20 cellular contexts compared by ENCODE assay signal in genomic region chr17:18031955-18032354, GRCh38. TPM values are rescaled to one million over a fixed set of nuclear protein-coding genes. Genes with fewer than 3 reads are reported as not detected.
DNase-seq lines count a peak whose midpoint lies in the region; ATAC-seq, FAIRE-seq and TF ChIP-seq lines count a peak whose summit lies in the region.
"Had no signal": no experiment of that assay in that cellular context is flagged by ENCODE, and none has a peak within 500 bp of the region (broad histone marks: within the 10 kb centered on the region; RNA-seq: fewer than 3 reads in every experiment).

No MANE protein-coding gene starts in this region.

- FAIRE-seq in HepG2 (lab: Jason Lieb, UNC) = no peak

- TF ChIP-seq CTCF in right lobe of liver (IDR thresholded peaks at IDR 0.05) (no peak), HepG2 (CRISPR knock-in tag; IDR thresholded peaks at IDR 0.05) (no peak), choroid plexus epithelial cell (conservative IDR thresholded peaks at IDR 0.05; ENCODE audit: low read depth, low read length) (no peak), left lung (IDR thresholded peaks at IDR 0.05) (no peak)

- H3K4me1 ChIP-seq in right lobe of liver = peaks cover 0 to 6% (median 3%) of the 10 kb centered on the region in 4 donors
- H3K4me1 ChIP-seq in HepG2 (ENCODE audit: insufficient read depth, low read length) = peaks cover 20% of the 10 kb centered on the region
- peaks cover 4 to 42% of the 10 kb centered on the region in 2 donors for H3K4me1 ChIP-seq in left lung
- H3K4me1 ChIP-seq: adrenal gland, SJSA1, uterus had no signal

- no peak overlapping the region for H3K4me2 ChIP-seq in HepG2 (ENCODE audit: low read depth, low read length)
- H3K4me2 ChIP-seq: hepatocyte had no signal

- no peaks in the 10 kb centered on the region for H3K27me3 ChIP-seq in right lobe of liver
- H3K27me3 ChIP-seq in HepG2 (ENCODE audit: control insufficient read depth in 1 of 2, insufficient read depth in 2 of 2, low read length in 2 of 2) = no peaks in the 10 kb centered on the region
- no peaks in the 10 kb centered on the region for H3K27me3 ChIP-seq in left lung
- no peaks in the 10 kb centered on the region for H3K27me3 ChIP-seq in H7 (ENCODE audit: control insufficient read depth, insufficient read depth, low read length)
- H3K27me3 ChIP-seq: adrenal gland, hepatocyte, SJSA1, uterus had no signal

- CTCF ChIA-PET in HepG2 (lab: Yijun Ruan, JAX; ENCODE audit: low intra/inter-chr PET ratio, low total read pairs) = interaction anchor here (2.1 kb wide), 1 partner anchor 141 kb away, joined by 13 read pairs; no protein-coding TSS in a partner anchor

- no TSS peak for BruUV-seq in HepG2 (replicated peaks; lab: Mats Ljungman, UMichigan)

- in situ Hi-C loops in HepG2 (cut with HindIII; ENCODE audit: extremely low pct_ligation_motif_present, low pct_unique_long_range_greater_than_20kb) = loop anchor here (10.0 kb wide), 1 partner anchor 137 kb away; no protein-coding TSS in a partner anchor

- no peak overlapping the region for H3K9ac ChIP-seq in HepG2 (ENCODE audit: insufficient read depth, low read depth, low read length)
- H3K9ac ChIP-seq: parathyroid adenoma had no signal

- TF ChIP-seq EP300 in HepG2 (IDR thresholded peaks at IDR 0.05; ENCODE audit: low read depth in 2 of 2, low read length in 2 of 2) (no peak), HepG2 (CRISPR knock-in tag; IDR thresholded peaks at IDR 0.05; ENCODE audit: borderline replicate concordance) (no peak)

- TF ChIP-seq RAD21 in HepG2 (CRISPR knock-in tag; IDR thresholded peaks at IDR 0.05) = no peak

- H3K27ac ChIP-seq in right lobe of liver (no peak overlapping the region), HepG2 (ENCODE audit: extremely low read length, insufficient read depth, low read length) (no peak overlapping the region), left lung (peak overlapping the region in 1 of 2 donors; percentile 50)
- H3K27ac ChIP-seq: hepatocyte, parathyroid adenoma, SJSA1, uterus, VCaP had no signal

- WGBS in right lobe of liver (ENCODE audit: insufficient coverage, low coverage, low lambda C conversion rate, missing lambda C conversion rate) = 48% methylated on average over 2 of the region's 2 CpGs
- WGBS in HepG2 (ENCODE audit: low lambda C conversion rate) = 95% methylated on average over 2 of the region's 2 CpGs

- ATAC-seq in right lobe of liver = peak; percentile 23 to 70 (median 42)
- ATAC-seq in HepG2 = no peak
- ATAC-seq in left lung = peak; percentile 29
- ATAC-seq: stimulated activated effector memory CD8-positive, alpha-beta T cell treated with anti-CD3 and anti-CD28 coated beads, Interleukin-12 subunit alpha, Interleukin-12 subunit beta, amount 100 ng/mL, for 72 hours had no signal

- TF ChIP-seq POLR2A in right lobe of liver (IDR thresholded peaks at IDR 0.05) (no peak), HepG2 (IDR thresholded peaks at IDR 0.05; ENCODE audit: insufficient read depth in 1 of 2, low read depth in 2 of 2, low read length in 2 of 2) (no peak)

- POLR2A ChIA-PET in HepG2 (lab: Yijun Ruan, JAX) = no interaction called here

- no peaks in the 10 kb centered on the region; the same call in 1 of the 2 replicates for H4K20me1 ChIP-seq in HepG2 (ENCODE audit: insufficient read depth, low read length)

- H3K79me2 ChIP-seq in HepG2 (ENCODE audit: insufficient read depth, low read length) = peaks cover 4% of the 10 kb centered on the region

- no peaks in the 10 kb centered on the region for H3K36me3 ChIP-seq in right lobe of liver
- H3K36me3 ChIP-seq in HepG2 (replicated peaks in 1 of 2; ENCODE audit: control insufficient read depth in 1 of 2, insufficient read depth in 2 of 2, low read length in 2 of 2) = peaks cover 4 to 11% of the 10 kb centered on the region in 2 experiments; a peak in 2 of 5 replicates
- H3K36me3 ChIP-seq in left lung = peaks cover 0 to 11% of the 10 kb centered on the region in 2 donors
- H3K36me3 ChIP-seq in H7 (replicated peaks; ENCODE audit: control insufficient read depth, insufficient read depth, low read length) = no peaks in the 10 kb centered on the region
- H3K36me3 ChIP-seq: adrenal gland, SJSA1, uterus had no signal

- H3K4me3 ChIP-seq in right lobe of liver (no peak overlapping the region), HepG2 (replicated peaks in 1 of 3; ENCODE audit: insufficient read depth in 1 of 3, low read depth in 2 of 3, low read length in 3 of 3) (no peak overlapping the region), choroid plexus epithelial cell (ENCODE audit: low read depth, low read length) (no peak overlapping the region), left lung (no peak overlapping the region), H7 (ENCODE audit: insufficient read depth, low read depth, low read length) (no peak overlapping the region)
- H3K4me3 ChIP-seq: adrenal gland, hepatocyte, lung, SJSA1, uterus had no signal

- H2AFZ ChIP-seq in HepG2 (ENCODE audit: low read length) = no peak overlapping the region
- H2AFZ ChIP-seq: hepatocyte, parathyroid adenoma had no signal

- DNase-seq in right lobe of liver (no peak), HepG2 (ENCODE audit: low spot score) (no peak), choroid plexus epithelial cell (ENCODE audit: low read depth) (peak; percentile 39), left lung (no peak), HUDEP-2 (lab: John Stamatoyannopoulos, UW; ENCODE audit: unreplicated experiment in 76 of 76) (no peak), H7 (no peak), NCI-H524 treated with DMSO at 0.1 percent for 48 hours (lab: John Stamatoyannopoulos, UW) (no peak)
- DNase-seq in activated T-cell treated with anti-CD3 and anti-CD28 coated beads, Interleukin-2, amount 50 U/mL, for 48 hours = no peak
- DNase-seq: KBM-7; NCI-H1930; NCI-H82; stimulated activated CD4-positive, alpha-beta T cell treated with anti-CD3 and anti-CD28 coated beads, Interleukin-2, amount 100 ng/mL, for 48 hours; uterus had no signal

- intact Hi-C loops in right lobe of liver (cut with DNase I) = no loop called here
- intact Hi-C loops in HepG2 (cut with micrococcal nuclease; ENCODE audit: unreplicated experiment) = loop anchor here (2.0 to 5.0 kb wide), 2 partner anchors 111 to 140 kb away; no protein-coding TSS in a partner anchor
- intact Hi-C loops in left lung (cut with DNase I) = loop anchor here in 1 of 2 donors (10.0 kb wide), 1 partner anchor 147 kb away; no protein-coding TSS in a partner anchor

- H3K9me3 ChIP-seq in right lobe of liver (no peaks in the 10 kb centered on the region), HepG2 (ENCODE audit: low read length) (no peaks in the 10 kb centered on the region), left lung (no peaks in the 10 kb centered on the region)
- H3K9me3 ChIP-seq: adrenal gland, SJSA1, uterus had no signal

RNA-seq across cellular contexts. Expression of gene ATPAF2, which starts 7.0 kb away (rescaled TPM):
- total RNA-seq in right lobe of liver = 10 to 100 TPM; 17.2 to 21.0 (median 19.2) TPM
- 14.2 and 15.0 TPM in 2 replicates for total RNA-seq in HepG2 (2016; rRNA removed; fragmentation: Illumina TruSeq; extraction: Trizol)
- total RNA-seq in HepG2 (2016; cell fraction: cytosol; rRNA removed; fragmentation: Illumina TruSeq; extraction: Trizol; ENCODE audit: low read depth) = 8.8 and 12.0 TPM in 2 replicates
- 14.9 and 18.9 TPM in 2 replicates for total RNA-seq in HepG2 (2016; cell fraction: insoluble cytoplasmic fraction; rRNA removed; fragmentation: Illumina TruSeq; extraction: Trizol)
- total RNA-seq in HepG2 (2016; cell fraction: membrane; rRNA removed; fragmentation: Illumina TruSeq; extraction: Trizol) = 9.7 and 14.4 TPM in 2 replicates
- total RNA-seq in HepG2 (2016; cell fraction: nucleus; rRNA removed; fragmentation: Illumina TruSeq; extraction: Trizol) = 12.8 and 14.7 TPM in 2 replicates
- 16.0 and 16.5 TPM in 2 replicates for polyA plus RNA-seq in HepG2 (2011; rRNA removed)
- polyA plus RNA-seq in HepG2 (2011; cell fraction: cytosol; rRNA removed) = 8.0 and 9.7 TPM in 2 replicates
- polyA plus RNA-seq in HepG2 (2011; cell fraction: nucleus; rRNA removed) = 46.6 and 61.0 TPM in 2 replicates
- 10.3 and 10.4 TPM in 2 replicates for polyA plus RNA-seq in HepG2 (2012)
- polyA plus RNA-seq in HepG2 (2016; cell fraction: cytosol; fragmentation: Illumina TruSeq; extraction: Trizol; ENCODE audit: low read depth) = 8.0 and 11.6 TPM in 2 replicates
- 19.2 and 26.7 TPM in 2 replicates for polyA plus RNA-seq in HepG2 (2016; cell fraction: insoluble cytoplasmic fraction; fragmentation: Illumina TruSeq; extraction: Trizol; ENCODE audit: low read depth)
- polyA plus RNA-seq in HepG2 (2016; cell fraction: membrane; fragmentation: Illumina TruSeq; extraction: Trizol; ENCODE audit: low read depth) = 11.3 and 19.5 TPM in 2 replicates
- polyA plus RNA-seq in HepG2 (2016; cell fraction: nucleus; fragmentation: Illumina TruSeq; extraction: Trizol; ENCODE audit: insufficient read depth, low read depth) = 37.0 and 37.2 TPM in 2 replicates
- polyA minus RNA-seq in HepG2 (2011; rRNA and poly(A)+ RNA removed; ENCODE audit: low replicate concordance) = 18.0 and 28.2 TPM in 2 replicates
- 7.1 and 8.4 TPM in 2 replicates for polyA minus RNA-seq in HepG2 (2011; cell fraction: cytosol; rRNA and poly(A)+ RNA removed)
- 23.1 and 28.8 TPM in 2 replicates for polyA minus RNA-seq in HepG2 (2011; cell fraction: nucleus; rRNA and poly(A)+ RNA removed)
- 10 to 100 TPM; 36.8 to 38.2 TPM for total RNA-seq in left lung
- 17.9 and 22.4 TPM in 2 replicates for total RNA-seq in H7 (2014; rRNA removed; shearing (Covaris generic))

RNA-seq across cellular contexts. Expression of gene GID4, which starts 7.3 kb away (rescaled TPM):
- 1 to 10 TPM; 4.8 to 6.1 (median 5.3) TPM for total RNA-seq in right lobe of liver
- 4.3 and 5.5 TPM in 2 replicates for total RNA-seq in HepG2 (2016; rRNA removed; fragmentation: Illumina TruSeq; extraction: Trizol)
- total RNA-seq in HepG2 (2016; cell fraction: cytosol; rRNA removed; fragmentation: Illumina TruSeq; extraction: Trizol; ENCODE audit: low read depth) = 2.5 and 4.3 TPM in 2 replicates
- total RNA-seq in HepG2 (2016; cell fraction: insoluble cytoplasmic fraction; rRNA removed; fragmentation: Illumina TruSeq; extraction: Trizol) = 4.4 and 4.8 TPM in 2 replicates
- 6.5 and 7.9 TPM in 2 replicates for total RNA-seq in HepG2 (2016; cell fraction: membrane; rRNA removed; fragmentation: Illumina TruSeq; extraction: Trizol)
- 2.7 and 3.1 TPM in 2 replicates for total RNA-seq in HepG2 (2016; cell fraction: nucleus; rRNA removed; fragmentation: Illumina TruSeq; extraction: Trizol)
- polyA plus RNA-seq in HepG2 (2011; rRNA removed) = 4.7 and 6.1 TPM in 2 replicates
- polyA plus RNA-seq in HepG2 (2011; cell fraction: cytosol; rRNA removed) = 2.8 and 3.4 TPM in 2 replicates
- 4.1 and 4.6 TPM in 2 replicates for polyA plus RNA-seq in HepG2 (2011; cell fraction: nucleus; rRNA removed)
- polyA plus RNA-seq in HepG2 (2012) = 8.4 and 8.9 TPM in 2 replicates
- polyA plus RNA-seq in HepG2 (2016; cell fraction: cytosol; fragmentation: Illumina TruSeq; extraction: Trizol; ENCODE audit: low read depth) = 7.0 and 8.5 TPM in 2 replicates
- polyA plus RNA-seq in HepG2 (2016; cell fraction: insoluble cytoplasmic fraction; fragmentation: Illumina TruSeq; extraction: Trizol; ENCODE audit: low read depth) = 5.8 and 6.7 TPM in 2 replicates
- polyA plus RNA-seq in HepG2 (2016; cell fraction: membrane; fragmentation: Illumina TruSeq; extraction: Trizol; ENCODE audit: low read depth) = 7.0 and 8.2 TPM in 2 replicates
- 4.4 and 6.0 TPM in 2 replicates for polyA plus RNA-seq in HepG2 (2016; cell fraction: nucleus; fragmentation: Illumina TruSeq; extraction: Trizol; ENCODE audit: insufficient read depth, low read depth)
- 8.2 and 20.5 TPM in 2 replicates for polyA minus RNA-seq in HepG2 (2011; rRNA and poly(A)+ RNA removed; ENCODE audit: low replicate concordance)
- 3.7 and 4.2 TPM in 2 replicates for polyA minus RNA-seq in HepG2 (2011; cell fraction: cytosol; rRNA and poly(A)+ RNA removed)
- polyA minus RNA-seq in HepG2 (2011; cell fraction: nucleus; rRNA and poly(A)+ RNA removed) = 6.4 and 10.4 TPM in 2 replicates
- 1 to 10 TPM; 7.9 to 8.8 TPM for total RNA-seq in left lung
- 11.1 and 12.9 TPM in 2 replicates for total RNA-seq in H7 (2014; rRNA removed; shearing (Covaris generic))

RNA-seq across cellular contexts. Expression of gene DRG2, which starts 55.8 kb away (rescaled TPM):
- total RNA-seq in right lobe of liver (10 to 100 TPM; 10.4 to 28.8 (median 17.3) TPM), HepG2 (2016; rRNA removed; fragmentation: Illumina TruSeq; extraction: Trizol) (23.0 and 26.6 TPM in 2 replicates), left lung (10 to 100 TPM; 30.1 to 32.9 TPM)
- total RNA-seq in HepG2 (2016; cell fraction: cytosol; rRNA removed; fragmentation: Illumina TruSeq; extraction: Trizol; ENCODE audit: low read depth) = 34.5 and 35.0 TPM in 2 replicates
- total RNA-seq in HepG2 (2016; cell fraction: insoluble cytoplasmic fraction; rRNA removed; fragmentation: Illumina TruSeq; extraction: Trizol) = 19.6 and 31.0 TPM in 2 replicates
- 18.9 and 21.9 TPM in 2 replicates for total RNA-seq in HepG2 (2016; cell fraction: membrane; rRNA removed; fragmentation: Illumina TruSeq; extraction: Trizol)
- total RNA-seq in HepG2 (2016; cell fraction: nucleus; rRNA removed; fragmentation: Illumina TruSeq; extraction: Trizol) = 27.8 and 29.3 TPM in 2 replicates
- polyA plus RNA-seq in HepG2 (2011; rRNA removed) = 20.1 and 24.9 TPM in 2 replicates
- 16.7 and 20.6 TPM in 2 replicates for polyA plus RNA-seq in HepG2 (2011; cell fraction: cytosol; rRNA removed)
- polyA plus RNA-seq in HepG2 (2011; cell fraction: nucleus; rRNA removed) = 78.3 and 80.8 TPM in 2 replicates
- 18.5 and 21.7 TPM in 2 replicates for polyA plus RNA-seq in HepG2 (2012)
- polyA plus RNA-seq in HepG2 (2016; cell fraction: cytosol; fragmentation: Illumina TruSeq; extraction: Trizol; ENCODE audit: low read depth) = 7.5 and 8.3 TPM in 2 replicates
- polyA plus RNA-seq in HepG2 (2016; cell fraction: insoluble cytoplasmic fraction; fragmentation: Illumina TruSeq; extraction: Trizol; ENCODE audit: low read depth) = 19.2 and 22.3 TPM in 2 replicates
- polyA plus RNA-seq in HepG2 (2016; cell fraction: membrane; fragmentation: Illumina TruSeq; extraction: Trizol; ENCODE audit: low read depth) = 10.0 and 11.1 TPM in 2 replicates
- polyA plus RNA-seq in HepG2 (2016; cell fraction: nucleus; fragmentation: Illumina TruSeq; extraction: Trizol; ENCODE audit: insufficient read depth, low read depth) = 47.8 and 50.0 TPM in 2 replicates
- polyA minus RNA-seq in HepG2 (2011; rRNA and poly(A)+ RNA removed; ENCODE audit: low replicate concordance) = 43.9 and 69.9 TPM in 2 replicates
- 10.0 and 13.9 TPM in 2 replicates for polyA minus RNA-seq in HepG2 (2011; cell fraction: cytosol; rRNA and poly(A)+ RNA removed)
- polyA minus RNA-seq in HepG2 (2011; cell fraction: nucleus; rRNA and poly(A)+ RNA removed) = 46.6 and 47.5 TPM in 2 replicates
- 60.0 and 66.4 TPM in 2 replicates for total RNA-seq in H7 (2014; rRNA removed; shearing (Covaris generic))

RNA-seq across cellular contexts. Expression of gene DRC3, which starts 59.3 kb away (rescaled TPM):
- total RNA-seq in right lobe of liver (under 1 TPM; 0.25 to 0.98 (median 0.72) TPM), HepG2 (2016; rRNA removed; fragmentation: Illumina TruSeq; extraction: Trizol) (0.53 and 0.73 TPM in 2 replicates), left lung (1 to 10 TPM; 3.6 to 7.6 TPM)
- under 0.01 and 0.35 TPM in 2 replicates for total RNA-seq in HepG2 (2016; cell fraction: cytosol; rRNA removed; fragmentation: Illumina TruSeq; extraction: Trizol; ENCODE audit: low read depth)
- total RNA-seq in HepG2 (2016; cell fraction: insoluble cytoplasmic fraction; rRNA removed; fragmentation: Illumina TruSeq; extraction: Trizol) = 0.24 and 1.0 TPM in 2 replicates
- total RNA-seq in HepG2 (2016; cell fraction: membrane; rRNA removed; fragmentation: Illumina TruSeq; extraction: Trizol) = 0.24 and 0.53 TPM in 2 replicates
- total RNA-seq in HepG2 (2016; cell fraction: nucleus; rRNA removed; fragmentation: Illumina TruSeq; extraction: Trizol) = 0.31 and 1.1 TPM in 2 replicates
- 0.54 and 0.87 TPM in 2 replicates for polyA plus RNA-seq in HepG2 (2011; rRNA removed)
- polyA plus RNA-seq in HepG2 (2011; cell fraction: cytosol; rRNA removed) = 0.21 TPM in 2 replicates
- 1.6 and 2.3 TPM in 2 replicates for polyA plus RNA-seq in HepG2 (2011; cell fraction: nucleus; rRNA removed)
- 1.1 and 1.8 TPM in 2 replicates for polyA plus RNA-seq in HepG2 (2012)
- polyA plus RNA-seq in HepG2 (2016; cell fraction: cytosol; fragmentation: Illumina TruSeq; extraction: Trizol; ENCODE audit: low read depth) = not detected in 2 replicates
- 0.37 TPM in 1 of 2 replicates, not detected in the other for polyA plus RNA-seq in HepG2 (2016; cell fraction: insoluble cytoplasmic fraction; fragmentation: Illumina TruSeq; extraction: Trizol; ENCODE audit: low read depth)
- polyA plus RNA-seq in HepG2 (2016; cell fraction: membrane; fragmentation: Illumina TruSeq; extraction: Trizol; ENCODE audit: low read depth) = not detected in 2 replicates
- polyA plus RNA-seq in HepG2 (2016; cell fraction: nucleus; fragmentation: Illumina TruSeq; extraction: Trizol; ENCODE audit: insufficient read depth, low read depth) = 0.95 and 2.5 TPM in 2 replicates
- polyA minus RNA-seq in HepG2 (2011; rRNA and poly(A)+ RNA removed; ENCODE audit: low replicate concordance) = 0.68 and 1.7 TPM in 2 replicates
- not detected in 2 replicates for polyA minus RNA-seq in HepG2 (2011; cell fraction: cytosol; rRNA and poly(A)+ RNA removed)
- polyA minus RNA-seq in HepG2 (2011; cell fraction: nucleus; rRNA and poly(A)+ RNA removed) = 1.1 and 1.3 TPM in 2 replicates
- total RNA-seq in H7 (2014; rRNA removed; shearing (Covaris generic)) = 0.17 and 5.0 TPM in 2 replicates

RNA-seq across cellular contexts. Expression of gene TOM1L2, which starts 59.8 kb away (rescaled TPM):
- 10 to 100 TPM; 13.5 to 21.2 (median 16.0) TPM for total RNA-seq in right lobe of liver
- total RNA-seq in HepG2 (2016; rRNA removed; fragmentation: Illumina TruSeq; extraction: Trizol) = 4.5 and 4.7 TPM in 2 replicates
- 1.0 and 1.2 TPM in 2 replicates for total RNA-seq in HepG2 (2016; cell fraction: cytosol; rRNA removed; fragmentation: Illumina TruSeq; extraction: Trizol; ENCODE audit: low read depth)
- 3.8 and 3.9 TPM in 2 replicates for total RNA-seq in HepG2 (2016; cell fraction: insoluble cytoplasmic fraction; rRNA removed; fragmentation: Illumina TruSeq; extraction: Trizol)
- total RNA-seq in HepG2 (2016; cell fraction: membrane; rRNA removed; fragmentation: Illumina TruSeq; extraction: Trizol) = 2.5 and 3.4 TPM in 2 replicates
- 4.6 and 5.4 TPM in 2 replicates for total RNA-seq in HepG2 (2016; cell fraction: nucleus; rRNA removed; fragmentation: Illumina TruSeq; extraction: Trizol)
- polyA plus RNA-seq in HepG2 (2011; rRNA removed) = 7.4 and 9.1 TPM in 2 replicates
- 4.5 and 4.8 TPM in 2 replicates for polyA plus RNA-seq in HepG2 (2011; cell fraction: cytosol; rRNA removed)
- 16.8 and 18.7 TPM in 2 replicates for polyA plus RNA-seq in HepG2 (2011; cell fraction: nucleus; rRNA removed)
- 5.5 and 5.7 TPM in 2 replicates for polyA plus RNA-seq in HepG2 (2012)
- polyA plus RNA-seq in HepG2 (2016; cell fraction: cytosol; fragmentation: Illumina TruSeq; extraction: Trizol; ENCODE audit: low read depth) = 0.55 and 0.60 TPM in 2 replicates
- polyA plus RNA-seq in HepG2 (2016; cell fraction: insoluble cytoplasmic fraction; fragmentation: Illumina TruSeq; extraction: Trizol; ENCODE audit: low read depth) = 2.0 and 3.7 TPM in 2 replicates
- 1.2 and 1.4 TPM in 2 replicates for polyA plus RNA-seq in HepG2 (2016; cell fraction: membrane; fragmentation: Illumina TruSeq; extraction: Trizol; ENCODE audit: low read depth)
- polyA plus RNA-seq in HepG2 (2016; cell fraction: nucleus; fragmentation: Illumina TruSeq; extraction: Trizol; ENCODE audit: insufficient read depth, low read depth) = 8.1 and 9.2 TPM in 2 replicates
- polyA minus RNA-seq in HepG2 (2011; rRNA and poly(A)+ RNA removed; ENCODE audit: low replicate concordance) = 15.0 and 27.1 TPM in 2 replicates
- polyA minus RNA-seq in HepG2 (2011; cell fraction: cytosol; rRNA and poly(A)+ RNA removed) = 4.9 and 5.5 TPM in 2 replicates
- 9.8 and 14.0 TPM in 2 replicates for polyA minus RNA-seq in HepG2 (2011; cell fraction: nucleus; rRNA and poly(A)+ RNA removed)
- total RNA-seq in left lung = 10 to 100 TPM; 56.4 to 71.2 TPM
- total RNA-seq in H7 (2014; rRNA removed; shearing (Covaris generic)) = 3.1 and 4.6 TPM in 2 replicates
